ENCODE assay signal across 12 cellular contexts in the genomic region with DNA sequence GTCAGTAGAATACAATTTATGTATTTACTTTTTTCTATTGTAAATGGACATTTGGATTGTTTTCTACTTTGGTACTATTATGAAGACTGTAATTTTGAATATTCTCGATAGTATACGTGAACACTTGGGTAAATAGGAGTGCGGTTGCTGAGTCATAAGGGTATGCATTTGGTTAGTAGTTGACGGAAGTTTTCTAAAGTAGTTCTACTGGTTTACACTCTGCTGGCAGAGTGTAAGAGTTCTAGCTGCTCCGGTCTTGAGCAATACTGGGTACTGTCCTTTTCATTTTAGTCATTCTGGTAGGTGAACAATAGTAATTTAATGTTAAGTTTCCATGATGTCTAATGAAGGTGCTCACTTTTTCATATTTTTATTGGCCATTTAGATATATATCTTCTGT.
DNase-seq lines count a peak whose midpoint lies in the region; ATAC-seq and TF ChIP-seq lines count a peak whose summit lies in the region.
"Had no signal": no experiment of that assay in that cellular context is flagged by ENCODE, and none has a peak within 500 bp of the region (broad histone marks: within the 10 kb centered on the region; RNA-seq: fewer than 3 reads in every experiment).

No MANE protein-coding gene starts in this region.

- H3K27ac ChIP-seq in epithelial cell of prostate (no peak overlapping the region), testis (no peak overlapping the region)

- intact Hi-C loops in testis (cut with DNase I; ENCODE audit: low total_unique reads): no loop called here

- H3K4me3 ChIP-seq in testis: no peak overlapping the region

- peaks cover 19% of the 10 kb centered on the region for H3K4me1 ChIP-seq in testis

- no peaks in the 10 kb centered on the region for H3K27me3 ChIP-seq in testis

- no peak for TF ChIP-seq POLR2A in testis (IDR thresholded peaks at IDR 0.05)

- no peaks in the 10 kb centered on the region for H3K9me3 ChIP-seq in testis

- 95 to 96% methylated on average over 5 of the region's 5 CpGs for WGBS in testis, 2 donors

- TF ChIP-seq CTCF in testis (IDR thresholded peaks at IDR 0.05): no peak

- no peaks in the 10 kb centered on the region for H3K36me3 ChIP-seq in testis (ENCODE audit: low read depth, missing control alignments)

- peak; percentile 54 for DNase-seq in epithelial cell of prostate (ENCODE audit: low read depth, low spot score)
- no peak for DNase-seq in CD1c-positive myeloid dendritic cell (ENCODE audit: extremely low spot score)
- DNase-seq in effector CD8-positive, alpha-beta T cell (lab: John Stamatoyannopoulos, UW): no peak
- no peak for DNase-seq in iPS-NIHi7 (ENCODE audit: extremely low spot score)
- no peak for DNase-seq in testis
- DNase-seq: CD8-positive, alpha-beta memory T cell; H7; NCI-H1417; stimulated activated naive B cell treated with anti-CD40 and anti-IgM and Interleukin-4, amounts not matched to agents 10 μg/mL and 1 μg/mL and 100 μg/mL, for 72 hours had no signal

- peak; percentile 77 for ATAC-seq in GM18861 (IDR thresholded peaks at IDR 0.05; ENCODE audit: unreplicated experiment)
- ATAC-seq in GM21381 (IDR thresholded peaks at IDR 0.05; ENCODE audit: unreplicated experiment): peak; percentile 53
- ATAC-seq in HG03097 (IDR thresholded peaks at IDR 0.05; ENCODE audit: low FRiP score, unreplicated experiment): peak; percentile 49
